Comparison of ENCODE assay signal across 4 cellular contexts in genomic region chr6:104898893-104899292, GRCh38. TPM values are rescaled to one million over a fixed set of nuclear protein-coding genes. Genes with fewer than 3 reads are reported as not detected.
"Had no signal": no experiment of that assay in that cellular context is flagged by ENCODE, and none has a peak within 500 bp of the region (broad histone marks: within the 10 kb centered on the region; RNA-seq: fewer than 3 reads in every experiment).

No MANE protein-coding gene starts in this region.

RNA-seq across cellular contexts. Expression of gene LIN28B, which starts 58.0 kb away (rescaled TPM):
- total RNA-seq: MCF 10A, Peyer's patch, Right ventricle myocardium superior, SJSA1 had no signal
